26 cellular contexts compared by ENCODE assay signal in genomic region chr3:188486126-188486525, GRCh38.
A peak's percentile ranks its signal among the peaks of the same experiment; 100 is the strongest.
DNase-seq lines count a peak whose midpoint lies in the region; ATAC-seq and TF ChIP-seq lines count a peak whose summit lies in the region.
"Had no signal": no experiment of that assay in that cellular context is flagged by ENCODE, and none has a peak within 500 bp of the region (broad histone marks: within the 10 kb centered on the region; RNA-seq: fewer than 3 reads in every experiment).

No MANE protein-coding gene starts in this region.

- peaks cover 18 to 79% (median 59%) of the 10 kb centered on the region in 5 donors for H3K36me3 Mint-ChIP-seq in naive thymus-derived CD4-positive, alpha-beta T cell

- TF ChIP-seq CTCF in OCI-LY7 (conservative IDR thresholded peaks at IDR 0.05; ENCODE audit: low read length) (no peak), choroid plexus epithelial cell (conservative IDR thresholded peaks at IDR 0.05; ENCODE audit: low read depth, low read length) (no peak)

- CTCF ChIA-PET in OCI-LY7 (lab: Charles Lee; ENCODE audit: unreplicated experiment), result no interaction called here
- CTCF ChIA-PET in naive thymus-derived CD4-positive, alpha-beta T cell (lab: Charles Lee), result no interaction called here

- H3K27me3 Mint-ChIP-seq in naive thymus-derived CD4-positive, alpha-beta T cell, result no peaks in the 10 kb centered on the region
- H3K27me3 Mint-ChIP-seq: B cell; central memory CD8-positive, alpha-beta T cell; stimulated activated naive CD8-positive, alpha-beta T cell treated with anti-CD3 and anti-CD28 coated beads, Interleukin-15, amount 100 ng/mL, for 72 hours had no signal

- no peak overlapping the region for H3K27ac ChIP-seq in OCI-LY7 (ENCODE audit: low read depth, low read length, poor library complexity, severe bottlenecking)
- no peak overlapping the region for H3K27ac ChIP-seq in naive thymus-derived CD4-positive, alpha-beta T cell (ENCODE audit: low read depth, low read length)
- H3K27ac ChIP-seq: PC-9, prostate gland, skin epidermis, transverse colon, WERI-Rb-1 had no signal

- H4K20me1 ChIP-seq in OCI-LY7 (ENCODE audit: insufficient read depth, low read length), result no peaks in the 10 kb centered on the region

- intact Hi-C loops in OCI-LY7 (cut with micrococcal nuclease; ENCODE audit: unreplicated experiment), result no loop called here
- intact Hi-C loops in naive thymus-derived CD4-positive, alpha-beta T cell (cut with micrococcal nuclease), result no loop called here

- DNase-seq in EL (peak; percentile 62), OCI-LY7 (ENCODE audit: low spot score) (no peak), choroid plexus epithelial cell (ENCODE audit: low read depth) (peak; percentile 44), skeletal muscle cell (ENCODE audit: low read depth) (peak; percentile 52)
- no peak for DNase-seq in naive thymus-derived CD4-positive, alpha-beta T cell
- DNase-seq: activated naive CD4-positive, alpha-beta T cell; amygdala; Caco-2; erythroblast; GOT3; left colon; MV-4-11; NCI-H187 treated with DMSO at 0.1 percent for 48 hours; NCI-H774; stimulated activated CD4-positive, alpha-beta T cell treated with anti-CD3 and anti-CD28 coated beads, Interleukin-2, amount 100 ng/mL, for 48 hours; stimulated activated naive CD8-positive, alpha-beta T cell treated with anti-CD3 and anti-CD28 coated beads, Interleukin-15, amount 100 ng/mL, for 72 hours; T-helper 2 cell; transverse colon; WERI-Rb-1 had no signal

- H3K9me3 ChIP-seq in OCI-LY7 (ENCODE audit: low read length), result peaks cover 15% of the 10 kb centered on the region; the same call in 1 of the 2 replicates
- no peaks in the 10 kb centered on the region for H3K9me3 ChIP-seq in naive thymus-derived CD4-positive, alpha-beta T cell (ENCODE audit: control insufficient read depth in 2 of 3, low read length in 3 of 3)
- H3K9me3 ChIP-seq: Caco-2, prostate gland, transverse colon had no signal

- no peaks in the 10 kb centered on the region for H3K9me2 ChIP-seq in OCI-LY7 (ENCODE audit: insufficient read depth, low read length)

- peaks cover 0 to 6% (median 0%) of the 10 kb centered on the region in 7 donors for H3K4me1 Mint-ChIP-seq in naive thymus-derived CD4-positive, alpha-beta T cell

- BruUV-seq in OCI-LY7 (replicated peaks; lab: Mats Ljungman, UMichigan), result TSS peak; percentile 20

- H3K36me3 ChIP-seq in OCI-LY7 (ENCODE audit: insufficient read depth, low read length), result peaks cover 11% of the 10 kb centered on the region
- H3K36me3 ChIP-seq in naive thymus-derived CD4-positive, alpha-beta T cell (ENCODE audit: control insufficient read depth in 2 of 3, insufficient read depth in 3 of 3, low read length in 3 of 3), result peaks cover 0 to 6% (median 0%) of the 10 kb centered on the region in 3 experiments
- H3K36me3 ChIP-seq: WERI-Rb-1 had no signal

- peaks cover 0 to 12% (median 3%) of the 10 kb centered on the region in 11 donors for H3K9me3 Mint-ChIP-seq in naive thymus-derived CD4-positive, alpha-beta T cell

- H3K79me2 ChIP-seq in OCI-LY7 (ENCODE audit: insufficient read depth, low read depth, low read length), result no peaks in the 10 kb centered on the region

- H3K27ac Mint-ChIP-seq in naive thymus-derived CD4-positive, alpha-beta T cell, result peak overlapping the region in 1 of 9 donors; percentile 41
- H3K27ac Mint-ChIP-seq: B cell; stimulated activated naive CD8-positive, alpha-beta T cell treated with anti-CD3 and anti-CD28 coated beads, Interleukin-15, amount 100 ng/mL, for 72 hours had no signal

- ATAC-seq in HG03095 (IDR thresholded peaks at IDR 0.05; ENCODE audit: unreplicated experiment), result no peak
- ATAC-seq in HG03135 (IDR thresholded peaks at IDR 0.05; ENCODE audit: unreplicated experiment), result no peak
- ATAC-seq in naive thymus-derived CD4-positive, alpha-beta T cell, result no peak
- ATAC-seq: left colon; stimulated activated naive CD8-positive, alpha-beta T cell treated with anti-CD3 and anti-CD28 coated beads, Interleukin-15, amount 100 ng/mL, for 72 hours had no signal

- no peak overlapping the region for H3K4me2 ChIP-seq in OCI-LY7 (ENCODE audit: low read length)
- H3K4me2 ChIP-seq: PC-9 had no signal

- no peaks in the 10 kb centered on the region for H3K27me3 ChIP-seq in naive thymus-derived CD4-positive, alpha-beta T cell (ENCODE audit: control insufficient read depth in 2 of 2, insufficient read depth in 2 of 2, low read length in 2 of 2)
- H3K27me3 ChIP-seq: transverse colon had no signal

- no peak overlapping the region for H3K4me3 Mint-ChIP-seq in naive thymus-derived CD4-positive, alpha-beta T cell
- H3K4me3 Mint-ChIP-seq: B cell; central memory CD8-positive, alpha-beta T cell; stimulated activated naive CD8-positive, alpha-beta T cell treated with anti-CD3 and anti-CD28 coated beads, Interleukin-15, amount 100 ng/mL, for 72 hours had no signal

- H3K4me3 ChIP-seq in OCI-LY7 (ENCODE audit: low read depth, low read length, poor library complexity, severe bottlenecking), result no peak overlapping the region
- no peak overlapping the region for H3K4me3 ChIP-seq in choroid plexus epithelial cell (ENCODE audit: low read depth, low read length)
- no peak overlapping the region for H3K4me3 ChIP-seq in skeletal muscle cell (ENCODE audit: low read depth, low read length)
- no peak overlapping the region for H3K4me3 ChIP-seq in naive thymus-derived CD4-positive, alpha-beta T cell (ENCODE audit: low read length)
- H3K4me3 ChIP-seq: PC-9, prostate gland, skin epidermis, transverse colon had no signal

- H2AFZ ChIP-seq in OCI-LY7 (ENCODE audit: low read length), result no peak overlapping the region
- H2AFZ ChIP-seq: PC-9 had no signal

- peaks cover 18% of the 10 kb centered on the region for H3K4me1 ChIP-seq in OCI-LY7 (ENCODE audit: insufficient read depth, low read length, poor library complexity, severe bottlenecking)
- H3K4me1 ChIP-seq in naive thymus-derived CD4-positive, alpha-beta T cell (ENCODE audit: control insufficient read depth in 2 of 2, insufficient read depth in 2 of 2, low read length in 2 of 2), result no peaks in the 10 kb centered on the region
- H3K4me1 ChIP-seq: Caco-2, prostate gland had no signal

- POLR2A ChIA-PET in OCI-LY7 (lab: Charles Lee), result no interaction called here
- POLR2A ChIA-PET in naive thymus-derived CD4-positive, alpha-beta T cell (lab: Charles Lee), result no interaction called here

Comparison
In these comparisons a context has a peak if more than half of its experiments do, and no peak if none do; other contexts are left out.
1. DNase-seq: peak in EL (single experiment), choroid plexus epithelial cell (single experiment) and skeletal muscle cell (single experiment); none in OCI-LY7 (single experiment) and naive thymus-derived CD4-positive, alpha-beta T cell (0 of 9).